Comparison of ENCODE assay signal across 8 cellular contexts in the genomic region with DNA sequence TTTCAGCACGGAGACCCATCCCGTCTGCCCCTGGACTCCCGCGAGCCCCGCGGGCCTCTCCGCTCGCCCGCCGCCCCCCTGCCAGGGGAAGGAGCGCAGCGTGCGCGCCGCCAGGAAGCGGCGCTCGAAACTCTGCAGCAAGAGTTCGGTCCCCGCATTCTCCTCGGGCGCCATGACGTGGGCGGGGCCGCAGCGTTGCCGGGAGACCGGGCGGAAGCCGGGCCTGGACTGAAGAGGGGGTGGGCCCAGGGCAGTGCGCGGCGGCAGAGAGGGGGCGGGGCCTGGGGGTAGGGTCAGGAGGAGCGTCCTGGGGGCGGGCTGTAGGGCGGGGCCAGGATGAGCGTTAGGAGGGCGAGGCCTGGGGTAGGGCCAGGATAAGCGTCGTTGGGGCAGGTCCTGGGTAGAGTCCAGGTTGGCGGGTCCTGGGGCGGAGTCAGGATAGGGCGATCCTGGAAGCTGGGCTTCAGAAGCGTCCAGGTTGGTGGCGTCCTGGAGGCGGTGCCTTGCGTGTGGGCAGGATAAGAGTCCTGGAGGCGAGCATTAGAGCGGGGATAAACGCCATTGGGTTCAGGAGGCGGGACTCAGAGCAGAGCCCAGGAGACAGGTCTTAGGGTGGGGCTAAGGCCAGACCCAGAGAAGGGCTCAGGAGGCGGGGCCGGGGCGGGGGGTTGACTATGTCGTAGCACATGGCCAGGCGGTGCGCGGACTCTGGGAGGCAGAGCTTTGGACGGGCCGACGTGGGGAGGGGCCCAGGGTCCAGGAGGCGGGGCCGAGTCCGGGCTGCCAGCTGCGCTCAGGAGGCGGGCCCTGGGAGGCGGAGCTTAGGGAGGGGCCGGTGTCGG.
A peak's percentile ranks its signal among the peaks of the same experiment; 100 is the strongest.
DNase-seq lines count a peak whose midpoint lies in the region; ATAC-seq, FAIRE-seq and TF ChIP-seq lines count a peak whose summit lies in the region.
"Not testable (repeated sequence)": the region's sequence is repeated elsewhere in the genome, so short reads cannot be mapped to it uniquely, and the experiment has no call there.

No MANE protein-coding gene starts in this region.

- FAIRE-seq in GM12891 (lab: Jason Lieb, UNC): peak; percentile 66

- H3K9me3 ChIP-seq in T-helper 17 cell (ENCODE audit: control insufficient read depth, low read length, poor library complexity, severe bottlenecking): not testable (repeated sequence)

- not testable (repeated sequence) for H3K9me3 Mint-ChIP-seq in type B pancreatic cell

- H3K4me1 Mint-ChIP-seq in T-helper 17 cell; type B pancreatic cell (ENCODE audit: unreplicated experiment): not testable (repeated sequence)

- not testable (repeated sequence) for TF ChIP-seq CTCF in type B pancreatic cell (conservative IDR thresholded peaks at IDR 0.05)

- peak; percentile 82 for DNase-seq in GM12891 (ENCODE audit: insufficient read length, low spot score)
- peak; percentile 62 for DNase-seq in NCI-H1436 treated with DMSO at 0.1 percent for 48 hours (lab: John Stamatoyannopoulos, UW)
- DNase-seq in T-helper 17 cell: peak; percentile 89 to 99 (median 97)
- peak; percentile 63 to 99 (median 96) for DNase-seq in amygdala (lab: John Stamatoyannopoulos, UW)
- DNase-seq in left cardiac atrium: peak; percentile 99
- peak; percentile 95 to 99 (median 98) for DNase-seq in posterior cingulate gyrus
- peak; percentile 97 for DNase-seq in type B pancreatic cell (ENCODE audit: extremely low spot score, unreplicated experiment)

- peak overlapping the region; percentile 89 for H3K27ac Mint-ChIP-seq in T-helper 17 cell
- H3K27ac Mint-ChIP-seq in type B pancreatic cell: peak overlapping the region; percentile 100

- not testable (repeated sequence) for H3K36me3 Mint-ChIP-seq in T-helper 17 cell (ENCODE audit: low read depth); type B pancreatic cell

- H3K27me3 Mint-ChIP-seq in T-helper 17 cell, type B pancreatic cell: not testable (repeated sequence)

- intact Hi-C loops in left cardiac atrium (cut with DNase I); posterior cingulate gyrus (cut with DNase I): not testable (repeated sequence)

- ATAC-seq in HG02870 (IDR thresholded peaks at IDR 0.05; ENCODE audit: unreplicated experiment) (peak; percentile 96), T-helper 17 cell (peak; percentile 100), left cardiac atrium (peak; percentile 100)

- not testable (repeated sequence) for TF ChIP-seq POLR2A in GM12891 (IDR thresholded peaks at IDR 0.05; ENCODE audit: low read depth, low read length)

- H3K4me3 Mint-ChIP-seq in T-helper 17 cell (peak overlapping the region; percentile 99), type B pancreatic cell (peak overlapping the region; percentile 99)

Comparison
In these comparisons a context has a peak if more than half of its experiments do, and no peak if none do; other contexts are left out.
1. Peak in every context shown above with its lines: DNase-seq and ATAC-seq.